9 cellular contexts compared by ENCODE assay signal in genomic region chr7:69893915-69894314, GRCh38.
A peak's percentile ranks its signal among the peaks of the same experiment; 100 is the strongest.
DNase-seq lines count a peak whose midpoint lies in the region; ATAC-seq lines count a peak whose summit lies in the region.
"Had no signal": no experiment of that assay in that cellular context is flagged by ENCODE, and none has a peak within 500 bp of the region (broad histone marks: within the 10 kb centered on the region; RNA-seq: fewer than 3 reads in every experiment).

No MANE protein-coding gene starts in this region.

- peak; percentile 6 for DNase-seq in Caki2 (ENCODE audit: low read depth)
- peak; percentile 52 for DNase-seq in SK-N-DZ (ENCODE audit: low spot score)
- DNase-seq in left lobe of liver (ENCODE audit: low spot score): no peak
- no peak for DNase-seq in activated gamma-delta T cell (lab: John Stamatoyannopoulos, UW)
- DNase-seq in 8988T: no peak
- DNase-seq: mucosa of descending colon had no signal

- ATAC-seq in HG03442 (IDR thresholded peaks at IDR 0.05; ENCODE audit: unreplicated experiment) (peak; percentile 40), left lobe of liver (peak; percentile 57), GM18861 (IDR thresholded peaks at IDR 0.05; ENCODE audit: unreplicated experiment) (no peak), GM21515 (IDR thresholded peaks at IDR 0.05; ENCODE audit: unreplicated experiment) (no peak)
- ATAC-seq: mucosa of descending colon had no signal

- in situ Hi-C loops in Caki2 (cut with HindIII; ENCODE audit: low pct_unique_long_range_greater_than_20kb, low sequenced_read_pairs): no loop called here

Comparison
In these comparisons a context has a peak if more than half of its experiments do, and no peak if none do; other contexts are left out.
1. DNase-seq: peak in Caki2 (single experiment) and SK-N-DZ (single experiment); none in left lobe of liver (single experiment), activated gamma-delta T cell (single experiment) and 8988T (single experiment).
2. ATAC-seq: peak in HG03442 (single experiment) and left lobe of liver (single experiment); none in GM18861 (single experiment) and GM21515 (single experiment).